In genomic region chr6:111745636-111746035, GRCh38 we compare ENCODE assay signal across 18 cellular contexts.
DNase-seq lines count a peak whose midpoint lies in the region; ATAC-seq and TF ChIP-seq lines count a peak whose summit lies in the region.
"Had no signal": no experiment of that assay in that cellular context is flagged by ENCODE, and none has a peak within 500 bp of the region (broad histone marks: within the 10 kb centered on the region; RNA-seq: fewer than 3 reads in every experiment).

No MANE protein-coding gene starts in this region.

- ATAC-seq in stimulated activated effector memory CD8-positive, alpha-beta T cell treated with anti-CD3 and anti-CD28 coated beads, Interleukin-12 subunit alpha, Interleukin-12 subunit beta, amount 100 ng/mL, for 72 hours: no peak
- no peak for ATAC-seq in gastroesophageal sphincter

- no peak overlapping the region; the same call in 1 of the 2 replicates for H3K4me3 ChIP-seq in Karpas-422 (ENCODE audit: low read length)
- H3K4me3 ChIP-seq in gastroesophageal sphincter: no peak overlapping the region
- H3K4me3 ChIP-seq in smooth muscle cell: no peak overlapping the region
- H3K4me3 ChIP-seq: MG63, thoracic aorta had no signal

- no peaks in the 10 kb centered on the region for H3K27me3 ChIP-seq in Karpas-422 (ENCODE audit: low read length)
- H3K27me3 ChIP-seq in gastroesophageal sphincter: no peaks in the 10 kb centered on the region
- H3K27me3 ChIP-seq in smooth muscle cell (ENCODE audit: low read depth): no peaks in the 10 kb centered on the region
- H3K27me3 ChIP-seq: MG63 had no signal

- H3K27ac Mint-ChIP-seq in activated naive CD8-positive, alpha-beta T cell: peak overlapping the region; percentile 50
- H3K27ac Mint-ChIP-seq in activated naive CD8-positive, alpha-beta T cell treated with anti-CD3 and anti-CD28 coated beads for 36 hours: no peak overlapping the region
- no peak overlapping the region for H3K27ac Mint-ChIP-seq in endothelial cell (ENCODE audit: unreplicated experiment)
- H3K27ac Mint-ChIP-seq in stimulated activated effector memory CD8-positive, alpha-beta T cell treated with anti-CD3 and anti-CD28 coated beads, Interleukin-12 subunit alpha, Interleukin-12 subunit beta, amount 100 ng/mL, for 72 hours: peak overlapping the region; percentile 89

- no peaks in the 10 kb centered on the region for H3K9me2 ChIP-seq in Karpas-422 (replicated peaks; ENCODE audit: insufficient read depth, low read length)

- H3K79me2 ChIP-seq in Karpas-422 (ENCODE audit: low read length) (peaks cover 92% of the 10 kb centered on the region), smooth muscle cell (ENCODE audit: low read depth) (peaks cover 19% of the 10 kb centered on the region)

- H3K9me3 ChIP-seq in Karpas-422 (ENCODE audit: low read length) (no peaks in the 10 kb centered on the region), gastroesophageal sphincter (no peaks in the 10 kb centered on the region), smooth muscle cell (replicated peaks; ENCODE audit: low read depth) (no peaks in the 10 kb centered on the region)
- H3K9me3 ChIP-seq: MG63, thoracic aorta had no signal

- no peaks in the 10 kb centered on the region for H3K27me3 Mint-ChIP-seq in activated naive CD8-positive, alpha-beta T cell
- no peaks in the 10 kb centered on the region for H3K27me3 Mint-ChIP-seq in activated naive CD8-positive, alpha-beta T cell treated with anti-CD3 and anti-CD28 coated beads for 36 hours
- H3K27me3 Mint-ChIP-seq in endothelial cell (ENCODE audit: unreplicated experiment): peaks cover 2% of the 10 kb centered on the region

- no peak for TF ChIP-seq EP300 in gastroesophageal sphincter (IDR thresholded peaks at IDR 0.05)

- no peaks in the 10 kb centered on the region for H4K20me1 ChIP-seq in Karpas-422 (ENCODE audit: insufficient read depth, low read depth, low read length)
- H4K20me1 ChIP-seq in smooth muscle cell (ENCODE audit: low read depth): peaks cover 50% of the 10 kb centered on the region

- H3K27ac ChIP-seq in Karpas-422 (ENCODE audit: low read length): peak overlapping the region; percentile 93
- no peak overlapping the region for H3K27ac ChIP-seq in gastroesophageal sphincter
- H3K27ac ChIP-seq in smooth muscle cell (ENCODE audit: low read depth): no peak overlapping the region
- H3K27ac ChIP-seq: thoracic aorta had no signal

- H2AFZ ChIP-seq in Karpas-422 (ENCODE audit: low read length) (no peak overlapping the region), smooth muscle cell (ENCODE audit: low read depth) (no peak overlapping the region)

- TF ChIP-seq CTCF in endothelial cell (IDR thresholded peaks at IDR 0.05; ENCODE audit: unreplicated experiment): no peak
- no peak for TF ChIP-seq CTCF in gastroesophageal sphincter (IDR thresholded peaks at IDR 0.05)
- no peak for TF ChIP-seq CTCF in smooth muscle cell (IDR thresholded peaks at IDR 0.05; ENCODE audit: borderline replicate concordance, insufficient read depth, poor library complexity, severe bottlenecking)

- H3K4me1 ChIP-seq in Karpas-422 (ENCODE audit: low read length) (peaks cover 98% of the 10 kb centered on the region), gastroesophageal sphincter (peaks cover 0 to 41% (median 5%) of the 10 kb centered on the region in 3 donors), smooth muscle cell (ENCODE audit: low read depth) (peaks cover 20% of the 10 kb centered on the region)

- no peak for DNase-seq in activated naive CD8-positive, alpha-beta T cell treated with anti-CD3 and anti-CD28 coated beads for 36 hours
- no peak for DNase-seq in Karpas-422
- DNase-seq in endothelial cell (ENCODE audit: low spot score): no peak
- no peak for DNase-seq in stimulated activated effector memory CD8-positive, alpha-beta T cell treated with anti-CD3 and anti-CD28 coated beads, Interleukin-12 subunit alpha, Interleukin-12 subunit beta, amount 100 ng/mL, for 72 hours (ENCODE audit: low spot score in 2 of 2)
- no peak for DNase-seq in T1000 (lab: John Stamatoyannopoulos, UW)
- no peak for DNase-seq in smooth muscle cell (lab: John Stamatoyannopoulos, UW; ENCODE audit: unreplicated experiment)
- DNase-seq: COR-L47; kidney glomerular epithelial cell; mesendoderm; MG63; NCI-H1436 treated with DMSO at 0.1 percent for 48 hours; NCI-H2171 treated with DMSO at 0.1 percent for 48 hours; SHP77; stimulated activated CD4-positive, alpha-beta T cell treated with anti-CD3 and anti-CD28 coated beads, Interleukin-12 subunit alpha, Interleukin-12 subunit beta, amount 100 ng/mL, for 4 hours had no signal

- H3K36me3 ChIP-seq in Karpas-422 (ENCODE audit: insufficient read depth, low read length) (no peaks in the 10 kb centered on the region; the same call in 1 of the 2 replicates), gastroesophageal sphincter (no peaks in the 10 kb centered on the region), smooth muscle cell (ENCODE audit: low read depth) (no peaks in the 10 kb centered on the region)
- H3K36me3 ChIP-seq: MG63, thoracic aorta had no signal

- H3K4me1 Mint-ChIP-seq in activated naive CD8-positive, alpha-beta T cell (ENCODE audit: low read depth): peaks cover 87% of the 10 kb centered on the region
- H3K4me1 Mint-ChIP-seq in activated naive CD8-positive, alpha-beta T cell treated with anti-CD3 and anti-CD28 coated beads for 36 hours: peaks cover 87% of the 10 kb centered on the region
- H3K4me1 Mint-ChIP-seq in endothelial cell (ENCODE audit: unreplicated experiment): peaks cover 62% of the 10 kb centered on the region
- peaks cover 90% of the 10 kb centered on the region for H3K4me1 Mint-ChIP-seq in stimulated activated effector memory CD8-positive, alpha-beta T cell treated with anti-CD3 and anti-CD28 coated beads, Interleukin-12 subunit alpha, Interleukin-12 subunit beta, amount 100 ng/mL, for 72 hours

- peaks cover 40% of the 10 kb centered on the region for H3K36me3 Mint-ChIP-seq in activated naive CD8-positive, alpha-beta T cell
- H3K36me3 Mint-ChIP-seq in activated naive CD8-positive, alpha-beta T cell treated with anti-CD3 and anti-CD28 coated beads for 36 hours: peaks cover 72% of the 10 kb centered on the region
- H3K36me3 Mint-ChIP-seq in endothelial cell (ENCODE audit: low read depth, unreplicated experiment): peaks cover 38% of the 10 kb centered on the region
- H3K36me3 Mint-ChIP-seq in stimulated activated effector memory CD8-positive, alpha-beta T cell treated with anti-CD3 and anti-CD28 coated beads, Interleukin-12 subunit alpha, Interleukin-12 subunit beta, amount 100 ng/mL, for 72 hours: peaks cover 95% of the 10 kb centered on the region

- no peaks in the 10 kb centered on the region for H3F3A ChIP-seq in smooth muscle cell (ENCODE audit: low read depth)

- 88 to 91% methylated on average over 1 of the region's 1 CpG for WGBS in gastroesophageal sphincter (ENCODE audit: low coverage in 1 of 2), 2 donors
- WGBS in smooth muscle cell (ENCODE audit: low lambda C conversion rate): 94% methylated on average over 1 of the region's 1 CpG

- H3K4me3 Mint-ChIP-seq in activated naive CD8-positive, alpha-beta T cell: peak overlapping the region; percentile 51
- H3K4me3 Mint-ChIP-seq in activated naive CD8-positive, alpha-beta T cell treated with anti-CD3 and anti-CD28 coated beads for 36 hours: no peak overlapping the region
- H3K4me3 Mint-ChIP-seq in endothelial cell (ENCODE audit: unreplicated experiment): peak overlapping the region; percentile 14
- H3K4me3 Mint-ChIP-seq in stimulated activated effector memory CD8-positive, alpha-beta T cell treated with anti-CD3 and anti-CD28 coated beads, Interleukin-12 subunit alpha, Interleukin-12 subunit beta, amount 100 ng/mL, for 72 hours: no peak overlapping the region

- H3K9me3 Mint-ChIP-seq in activated naive CD8-positive, alpha-beta T cell (ENCODE audit: low read depth): peaks cover 4% of the 10 kb centered on the region
- H3K9me3 Mint-ChIP-seq in activated naive CD8-positive, alpha-beta T cell treated with anti-CD3 and anti-CD28 coated beads for 36 hours: no peaks in the 10 kb centered on the region
- H3K9me3 Mint-ChIP-seq in endothelial cell (ENCODE audit: unreplicated experiment): no peaks in the 10 kb centered on the region
- H3K9me3 Mint-ChIP-seq in stimulated activated effector memory CD8-positive, alpha-beta T cell treated with anti-CD3 and anti-CD28 coated beads, Interleukin-12 subunit alpha, Interleukin-12 subunit beta, amount 100 ng/mL, for 72 hours: no peaks in the 10 kb centered on the region
- H3K9me3 Mint-ChIP-seq: IgD-negative memory B cell had no signal

- no peak for TF ChIP-seq POLR2A in gastroesophageal sphincter (IDR thresholded peaks at IDR 0.05)

- H3K9ac ChIP-seq in Karpas-422 (ENCODE audit: low read length) (peak overlapping the region; percentile 11; the same call in 1 of the 2 replicates), smooth muscle cell (ENCODE audit: low read depth) (no peak overlapping the region)

- H3K4me2 ChIP-seq in Karpas-422 (ENCODE audit: low read depth, low read length, poor library complexity, severe bottlenecking) (peak overlapping the region; percentile 23), smooth muscle cell (no peak overlapping the region)

Comparison
In these comparisons a context has a peak if more than half of its experiments do, and no peak if none do; other contexts are left out.
1. H3K27ac Mint-ChIP-seq: peak in activated naive CD8-positive, alpha-beta T cell (single experiment) and stimulated activated effector memory CD8-positive, alpha-beta T cell treated with anti-CD3 and anti-CD28 coated beads, Interleukin-12 subunit alpha, Interleukin-12 subunit beta, amount 100 ng/mL, for 72 hours (single experiment); none in activated naive CD8-positive, alpha-beta T cell treated with anti-CD3 and anti-CD28 coated beads for 36 hours (single experiment) and endothelial cell (single experiment).
2. H3K4me3 Mint-ChIP-seq: peak in activated naive CD8-positive, alpha-beta T cell (single experiment) and endothelial cell (single experiment); none in activated naive CD8-positive, alpha-beta T cell treated with anti-CD3 and anti-CD28 coated beads for 36 hours (single experiment) and stimulated activated effector memory CD8-positive, alpha-beta T cell treated with anti-CD3 and anti-CD28 coated beads, Interleukin-12 subunit alpha, Interleukin-12 subunit beta, amount 100 ng/mL, for 72 hours (single experiment).